1 cellular context compared by ENCODE assay signal in the genomic region with DNA sequence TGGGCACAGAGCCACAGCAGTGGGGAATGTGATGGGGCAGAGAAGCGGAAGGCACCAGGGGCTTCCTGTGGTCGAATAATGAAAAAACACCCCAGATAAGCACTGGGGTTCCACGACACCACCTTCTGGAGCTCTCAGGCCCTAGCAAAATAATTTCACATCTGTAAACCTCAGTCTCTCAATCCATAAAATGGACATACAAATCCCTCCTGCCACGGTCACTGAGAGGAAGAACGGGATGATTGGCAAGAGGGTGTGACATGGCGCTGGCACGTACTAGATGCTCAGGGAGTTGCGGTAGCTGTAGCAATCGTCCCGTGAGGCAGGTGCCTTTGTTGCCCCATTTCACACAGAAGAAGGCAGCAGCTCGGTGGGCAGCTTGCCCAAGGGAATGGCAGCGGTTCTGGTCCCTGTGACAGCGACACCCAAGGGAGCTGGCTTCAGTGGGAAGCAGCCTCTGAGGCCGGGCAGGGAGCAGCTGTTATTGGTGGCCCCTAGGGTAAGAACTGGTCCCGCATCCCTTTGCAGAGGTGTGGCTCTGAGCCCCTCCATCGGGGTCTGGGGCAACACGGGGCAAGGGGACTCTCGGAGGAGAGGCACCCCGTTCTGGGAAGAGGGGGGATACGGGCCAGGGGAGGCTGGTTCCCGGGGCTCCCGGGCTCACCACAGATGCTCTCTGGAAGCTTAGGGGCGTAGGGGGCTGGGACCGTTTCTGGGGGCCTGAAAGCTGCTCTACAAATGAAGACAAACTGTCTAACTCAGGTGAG.
TF ChIP-seq lines count a peak whose summit lies in the region.

No MANE protein-coding gene starts in this region.

TF ChIP-seq in IMR-90, 13 proteins besides CTCF, POLR2A, EP300 and RAD21 (continued from another document):
- TF ChIP-seq RCOR1 (IDR thresholded peaks at IDR 0.05; ENCODE audit: insufficient replicate concordance, low read length) = peak; percentile 88
